14 cellular contexts compared by ENCODE assay signal in the genomic region with DNA sequence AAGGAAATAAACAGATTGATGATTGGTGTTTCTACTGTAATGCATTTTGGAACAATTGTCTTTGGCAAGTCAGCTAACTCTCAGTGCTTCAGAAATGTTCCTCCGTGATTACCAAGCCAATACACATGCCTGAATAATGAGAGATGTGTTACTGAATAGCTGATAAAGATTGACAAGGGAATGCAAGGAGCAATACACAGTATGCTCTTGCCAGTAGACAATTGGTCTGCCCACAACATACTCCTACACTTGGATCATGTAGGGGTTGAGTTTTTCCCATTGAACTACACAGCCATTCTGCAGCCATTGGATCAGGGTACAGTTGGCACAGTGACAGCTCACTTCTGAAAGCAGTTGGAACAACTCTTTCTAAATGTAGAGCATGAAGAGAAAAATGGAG. TPM values are rescaled to one million over a fixed set of nuclear protein-coding genes. Genes with fewer than 3 reads are reported as not detected.
"Had no signal": no experiment of that assay in that cellular context is flagged by ENCODE, and none has a peak within 500 bp of the region (broad histone marks: within the 10 kb centered on the region; RNA-seq: fewer than 3 reads in every experiment).

No MANE protein-coding gene starts in this region.

- H3K27ac ChIP-seq: psoas muscle, sigmoid colon, suprapubic skin had no signal

- H3K4me3 ChIP-seq: psoas muscle, sigmoid colon, suprapubic skin had no signal

- ATAC-seq: activated T-cell treated with anti-CD3 and anti-CD28 coated beads, Interleukin-2, amount 50 U/mL, for 4 hours; left colon; psoas muscle had no signal

- H3K4me1 ChIP-seq: psoas muscle, sigmoid colon had no signal

- H3K36me3 ChIP-seq: sigmoid colon, suprapubic skin had no signal

- H3K27me3 ChIP-seq: sigmoid colon, suprapubic skin had no signal

- DNase-seq: activated CD4-positive, alpha-beta memory T cell treated with anti-CD3 and anti-CD28 coated beads for 36 hours; activated CD4-positive, CD25-positive, alpha-beta regulatory T cell treated with anti-CD3 and anti-CD28 coated beads, Interleukin-2, amount 50 U/mL, for 72 hours; activated gamma-delta T cell treated with Interleukin-2 at 50 U/mL for 16 hours; activated T-cell treated with anti-CD3 and anti-CD28 coated beads, Interleukin-2, amount 50 U/mL, for 4 hours; aorta; central memory CD4-positive, alpha-beta T cell; effector CD4-positive, alpha-beta T cell; left colon; psoas muscle; sigmoid colon; stimulated activated CD4-positive, alpha-beta T cell treated with anti-CD3 and anti-CD28 coated beads, Interleukin-12 subunit alpha, Interleukin-12 subunit beta, amount 100 ng/mL, for 4 hours had no signal

- H3K9me3 ChIP-seq: psoas muscle, sigmoid colon, suprapubic skin had no signal

RNA-seq across cellular contexts. Expression of gene GJB7, which starts 5.6 kb away (rescaled TPM):
- total RNA-seq: activated CD4-positive, alpha-beta memory T cell treated with anti-CD3 and anti-CD28 coated beads for 36 hours; activated T-cell treated with anti-CD3 and anti-CD28 coated beads, Interleukin-2, amount 50 U/mL, for 4 hours; aorta; endothelial cell of umbilical vein; left colon; omental fat pad; psoas muscle; sigmoid colon had no signal
- polyA plus RNA-seq: aorta, endothelial cell of umbilical vein, psoas muscle, sigmoid colon had no signal
